In the genomic region with DNA sequence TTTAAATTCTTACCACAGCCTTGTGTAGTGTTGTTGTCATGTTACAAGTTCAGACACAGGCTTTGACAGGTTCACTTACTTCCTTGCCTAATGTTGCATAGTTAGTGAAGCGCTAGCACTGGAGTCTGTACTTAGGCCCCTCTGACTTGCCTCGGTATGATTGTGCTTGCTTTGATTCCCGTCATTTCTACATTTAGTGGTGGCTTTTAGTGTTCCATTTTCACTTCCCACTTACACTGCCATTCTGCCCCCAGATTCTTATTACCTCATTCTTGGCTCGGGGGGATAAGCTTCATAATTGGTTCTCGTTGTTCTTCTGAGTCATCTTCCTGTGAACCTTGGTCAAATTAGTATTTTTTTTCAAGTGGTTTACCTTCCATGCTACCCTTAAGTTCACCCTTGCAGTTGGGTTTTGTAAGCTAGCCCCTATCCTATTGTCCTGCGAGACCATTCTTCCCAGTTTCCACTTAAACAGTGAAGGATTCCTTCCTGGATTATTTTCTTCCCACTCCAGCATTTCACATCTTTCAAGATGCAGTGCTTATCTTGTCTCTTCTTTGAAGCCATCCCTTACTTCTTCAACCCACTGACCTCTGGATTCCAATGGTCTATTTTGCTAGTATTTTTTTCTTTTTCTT, we compare ENCODE assay signal across 8 cellular contexts.
DNase-seq lines count a peak whose midpoint lies in the region; ATAC-seq and TF ChIP-seq lines count a peak whose summit lies in the region.

No MANE protein-coding gene starts in this region.

- H2AFZ ChIP-seq in fibroblast of lung (ENCODE audit: low read length) = no peak overlapping the region
- H2AFZ ChIP-seq in neural progenitor cell (replicated peaks) = no peak overlapping the region

- H3K36me3 Mint-ChIP-seq in neural progenitor cell = peaks cover 8% of the 10 kb centered on the region

- H3K9ac ChIP-seq in fibroblast of lung (ENCODE audit: insufficient read depth, low read length) = no peak overlapping the region
- no peak overlapping the region for H3K9ac ChIP-seq in neural progenitor cell

- H4K20me1 ChIP-seq in fibroblast of lung (ENCODE audit: control insufficient read depth, extremely low read depth, insufficient read depth, low read length) (no peaks in the 10 kb centered on the region), neural progenitor cell (ENCODE audit: low read depth) (no peaks in the 10 kb centered on the region)

- H3K4me1 ChIP-seq in fibroblast of lung (ENCODE audit: control insufficient read depth, extremely low read depth, insufficient read depth, low read length) (no peaks in the 10 kb centered on the region), neural progenitor cell (no peaks in the 10 kb centered on the region)

- H3K27ac Mint-ChIP-seq in stimulated activated naive CD8-positive, alpha-beta T cell treated with anti-CD3 and anti-CD28 coated beads, Interleukin-15, amount 100 ng/mL, for 72 hours = peak overlapping the region; percentile 96 to 99
- H3K27ac Mint-ChIP-seq in neural progenitor cell = no peak overlapping the region

- no peaks in the 10 kb centered on the region for H3K36me3 ChIP-seq in fibroblast of lung (ENCODE audit: control insufficient read depth, insufficient read depth, low read length)
- no peaks in the 10 kb centered on the region for H3K36me3 ChIP-seq in neural progenitor cell

- H3F3A ChIP-seq in neural progenitor cell (ENCODE audit: low read depth) = no peaks in the 10 kb centered on the region

- H3K4me3 ChIP-seq in AG10803 (ENCODE audit: low read length) (no peak overlapping the region), fibroblast of lung (replicated peaks in 1 of 4; ENCODE audit: control extremely low read depth in 1 of 4, insufficient read depth in 1 of 4, low read depth in 3 of 4, low read length in 4 of 4) (no peak overlapping the region), neural progenitor cell (no peak overlapping the region)

- H3K79me2 ChIP-seq in fibroblast of lung (ENCODE audit: control insufficient read depth, insufficient read depth, low read length) (no peaks in the 10 kb centered on the region), neural progenitor cell (ENCODE audit: low read depth) (peaks cover 13% of the 10 kb centered on the region)

- ATAC-seq in GM18907 (IDR thresholded peaks at IDR 0.05; ENCODE audit: unreplicated experiment) = peak; percentile 93
- ATAC-seq in HG03045 (IDR thresholded peaks at IDR 0.05; ENCODE audit: unreplicated experiment) = peak; percentile 93
- peak; percentile 27; the same call in 2 of the 3 replicates for ATAC-seq in SK-N-SH treated with all-trans-retinoic acid at 6 μM for 48 hours
- peak; percentile 99 for ATAC-seq in stimulated activated naive CD8-positive, alpha-beta T cell treated with anti-CD3 and anti-CD28 coated beads, Interleukin-15, amount 100 ng/mL, for 72 hours

- no peaks in the 10 kb centered on the region for H3K27me3 Mint-ChIP-seq in stimulated activated naive CD8-positive, alpha-beta T cell treated with anti-CD3 and anti-CD28 coated beads, Interleukin-15, amount 100 ng/mL, for 72 hours
- H3K27me3 Mint-ChIP-seq in neural progenitor cell (ENCODE audit: insufficient read depth, low read depth) = no peaks in the 10 kb centered on the region

- peak overlapping the region; percentile 12 to 78 for H3K4me3 Mint-ChIP-seq in stimulated activated naive CD8-positive, alpha-beta T cell treated with anti-CD3 and anti-CD28 coated beads, Interleukin-15, amount 100 ng/mL, for 72 hours
- no peak overlapping the region for H3K4me3 Mint-ChIP-seq in neural progenitor cell

- peak; percentile 34 for DNase-seq in AG10803 (ENCODE audit: low read depth)
- peak; percentile 55 to 84 for DNase-seq in fibroblast of lung (ENCODE audit: low read depth in 2 of 2)
- DNase-seq in stimulated activated naive CD8-positive, alpha-beta T cell treated with anti-CD3 and anti-CD28 coated beads, Interleukin-15, amount 100 ng/mL, for 72 hours = peak; percentile 45 to 75
- DNase-seq in neural progenitor cell (ENCODE audit: low spot score) = no peak
- DNase-seq in NCI-H2171 treated with DMSO at 0.1 percent for 48 hours (lab: John Stamatoyannopoulos, UW) = no peak

- H3K9me3 Mint-ChIP-seq in stimulated activated naive CD8-positive, alpha-beta T cell treated with anti-CD3 and anti-CD28 coated beads, Interleukin-15, amount 100 ng/mL, for 72 hours = no peaks in the 10 kb centered on the region
- H3K9me3 Mint-ChIP-seq in neural progenitor cell = no peaks in the 10 kb centered on the region

- TF ChIP-seq CTCF in AG10803 (conservative IDR thresholded peaks at IDR 0.05; ENCODE audit: low read length) (no peak), fibroblast of lung (conservative IDR thresholded peaks at IDR 0.05 in 1 of 2, IDR thresholded peaks at IDR 0.05 in 1 of 2; ENCODE audit: low read depth in 1 of 2, low read length in 2 of 2) (no peak), neural progenitor cell (IDR thresholded peaks at IDR 0.05) (no peak)

- H3K4me1 Mint-ChIP-seq in stimulated activated naive CD8-positive, alpha-beta T cell treated with anti-CD3 and anti-CD28 coated beads, Interleukin-15, amount 100 ng/mL, for 72 hours = peaks cover 58% of the 10 kb centered on the region
- H3K4me1 Mint-ChIP-seq in neural progenitor cell = no peaks in the 10 kb centered on the region

- H3K9me3 ChIP-seq in fibroblast of lung (ENCODE audit: control insufficient read depth, insufficient read depth, low read depth, low read length) (no peaks in the 10 kb centered on the region), neural progenitor cell (ENCODE audit: low read depth) (no peaks in the 10 kb centered on the region)

- H3K4me2 ChIP-seq in fibroblast of lung (ENCODE audit: extremely low read depth, insufficient read depth, low read length) (no peak overlapping the region), neural progenitor cell (no peak overlapping the region)

- H3K27me3 ChIP-seq in fibroblast of lung (ENCODE audit: control insufficient read depth, insufficient read depth, low read length) = no peaks in the 10 kb centered on the region
- no peaks in the 10 kb centered on the region for H3K27me3 ChIP-seq in neural progenitor cell

- H3K27ac ChIP-seq in fibroblast of lung (ENCODE audit: insufficient read depth, low read length) (no peak overlapping the region), neural progenitor cell (no peak overlapping the region)

TF ChIP-seq in SK-N-SH treated with all-trans-retinoic acid at 6 μM for 48 hours, 23 proteins besides CTCF, POLR2A, EP300 and RAD21:
- TF ChIP-seq ESRRG (CRISPR knock-in tag; IDR thresholded peaks at IDR 0.05) (no peak), GLIS3 (CRISPR knock-in tag; IDR thresholded peaks at IDR 0.05) (no peak), ZNF8 (CRISPR knock-in tag; IDR thresholded peaks at IDR 0.05) (no peak), BACH2 (CRISPR knock-in tag; IDR thresholded peaks at IDR 0.05; ENCODE audit: borderline replicate concordance) (no peak), TOX (CRISPR knock-in tag; IDR thresholded peaks at IDR 0.05; ENCODE audit: borderline replicate concordance) (no peak)

Comparison
In these comparisons a context has a peak if more than half of its experiments do, and no peak if none do; other contexts are left out.
1. DNase-seq: peak in AG10803 (single experiment), fibroblast of lung (2 of 2) and stimulated activated naive CD8-positive, alpha-beta T cell treated with anti-CD3 and anti-CD28 coated beads, Interleukin-15, amount 100 ng/mL, for 72 hours (2 of 2); none in neural progenitor cell (single experiment) and NCI-H2171 treated with DMSO at 0.1 percent for 48 hours (single experiment).
2. ATAC-seq: peak in every context shown above with its lines; median percentile 99 in stimulated activated naive CD8-positive, alpha-beta T cell treated with anti-CD3 and anti-CD28 coated beads, Interleukin-15, amount 100 ng/mL, for 72 hours; 93 in GM18907; 93 in HG03045; 27 in SK-N-SH treated with all-trans-retinoic acid at 6 μM for 48 hours.